2 cellular contexts compared by ENCODE assay signal in the genomic region with DNA sequence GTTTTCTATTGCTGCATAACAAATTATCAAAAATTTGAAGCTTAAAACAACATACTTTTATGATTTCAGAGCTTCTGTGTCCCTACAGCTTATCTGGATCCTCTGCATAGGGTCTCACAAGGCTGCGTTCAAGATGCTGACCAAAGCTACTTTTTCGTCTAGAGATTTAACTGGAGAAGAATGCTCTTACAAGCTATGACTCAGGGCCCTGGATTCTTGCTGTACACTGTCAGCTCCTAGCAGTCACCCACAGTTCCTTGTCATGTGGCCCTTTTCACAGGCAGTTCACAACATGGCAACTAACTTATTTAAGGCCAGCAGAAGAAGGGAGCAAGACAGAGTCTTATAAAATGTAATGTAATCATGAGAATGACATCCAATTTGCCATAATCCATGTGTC.
TF ChIP-seq lines count a peak whose summit lies in the region.

No MANE protein-coding gene starts in this region.

TF ChIP-seq in SK-N-SH treated with all-trans-retinoic acid at 6 μM for 48 hours, 23 proteins besides CTCF, POLR2A, EP300 and RAD21 (continued from another document):
- TF ChIP-seq, protein P1, sequence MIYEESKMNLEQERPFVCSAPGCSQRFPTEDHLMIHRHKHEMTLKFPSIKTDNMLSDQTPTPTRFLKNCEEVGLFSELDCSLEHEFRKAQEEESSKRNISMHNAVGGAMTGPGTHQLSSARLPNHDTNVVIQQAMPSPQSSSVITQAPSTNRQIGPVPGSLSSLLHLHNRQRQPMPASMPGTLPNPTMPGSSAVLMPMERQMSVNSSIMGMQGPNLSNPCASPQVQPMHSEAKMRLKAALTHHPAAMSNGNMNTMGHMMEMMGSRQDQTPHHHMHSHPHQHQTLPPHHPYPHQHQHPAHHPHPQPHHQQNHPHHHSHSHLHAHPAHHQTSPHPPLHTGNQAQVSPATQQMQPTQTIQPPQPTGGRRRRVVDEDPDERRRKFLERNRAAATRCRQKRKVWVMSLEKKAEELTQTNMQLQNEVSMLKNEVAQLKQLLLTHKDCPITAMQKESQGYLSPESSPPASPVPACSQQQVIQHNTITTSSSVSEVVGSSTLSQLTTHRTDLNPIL (CRISPR knock-in tag; IDR thresholded peaks at IDR 0.05; ENCODE audit: low read depth) = no peak

TF ChIP-seq in SK-N-SH, 30 proteins besides CTCF, POLR2A, EP300 and RAD21 (continued from another document):
- TF ChIP-seq FOXM1 (IDR thresholded peaks at IDR 0.05; ENCODE audit: low read depth) (no peak), YY1 (IDR thresholded peaks at IDR 0.05; ENCODE audit: low read depth) (no peak), JUND (IDR thresholded peaks at IDR 0.05) (no peak), POLR2AphosphoS5 (IDR thresholded peaks at IDR 0.05; ENCODE audit: low read depth, low read length) (no peak), TAF1 (IDR thresholded peaks at IDR 0.05; ENCODE audit: borderline replicate concordance, low read depth, low read length) (no peak)
- TF ChIP-seq, protein P2, sequence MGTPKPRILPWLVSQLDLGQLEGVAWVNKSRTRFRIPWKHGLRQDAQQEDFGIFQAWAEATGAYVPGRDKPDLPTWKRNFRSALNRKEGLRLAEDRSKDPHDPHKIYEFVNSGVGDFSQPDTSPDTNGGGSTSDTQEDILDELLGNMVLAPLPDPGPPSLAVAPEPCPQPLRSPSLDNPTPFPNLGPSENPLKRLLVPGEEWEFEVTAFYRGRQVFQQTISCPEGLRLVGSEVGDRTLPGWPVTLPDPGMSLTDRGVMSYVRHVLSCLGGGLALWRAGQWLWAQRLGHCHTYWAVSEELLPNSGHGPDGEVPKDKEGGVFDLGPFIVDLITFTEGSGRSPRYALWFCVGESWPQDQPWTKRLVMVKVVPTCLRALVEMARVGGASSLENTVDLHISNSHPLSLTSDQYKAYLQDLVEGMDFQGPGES (IDR thresholded peaks at IDR 0.05; ENCODE audit: low read depth, low read length) = no peak
